ENCODE assay signal across 11 cellular contexts in the genomic region with DNA sequence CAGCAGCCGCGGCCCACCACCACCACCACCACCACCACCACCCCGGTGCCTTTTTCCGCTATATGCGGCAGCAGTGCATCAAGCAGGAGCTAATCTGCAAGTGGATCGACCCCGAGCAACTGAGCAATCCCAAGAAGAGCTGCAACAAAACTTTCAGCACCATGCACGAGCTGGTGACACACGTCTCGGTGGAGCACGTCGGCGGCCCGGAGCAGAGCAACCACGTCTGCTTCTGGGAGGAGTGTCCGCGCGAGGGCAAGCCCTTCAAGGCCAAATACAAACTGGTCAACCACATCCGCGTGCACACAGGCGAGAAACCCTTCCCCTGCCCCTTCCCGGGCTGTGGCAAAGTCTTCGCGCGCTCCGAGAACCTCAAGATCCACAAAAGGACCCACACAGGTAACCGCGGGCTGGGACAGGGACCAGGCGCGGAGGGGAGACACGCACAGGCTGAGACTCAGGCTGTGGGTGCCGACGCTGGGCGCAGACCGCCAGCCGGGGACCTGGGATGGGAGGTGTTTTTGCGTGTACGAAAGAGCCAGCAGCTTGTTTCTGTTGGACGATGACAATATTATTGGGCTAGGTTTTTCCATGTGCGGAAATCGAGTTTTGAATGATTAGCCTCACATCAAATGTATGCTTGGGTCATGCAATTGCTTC. TPM values are rescaled to one million over a fixed set of nuclear protein-coding genes. Genes with fewer than 3 reads are reported as not detected.
DNase-seq lines count a peak whose midpoint lies in the region; FAIRE-seq and TF ChIP-seq lines count a peak whose summit lies in the region.
"Had no signal": no experiment of that assay in that cellular context is flagged by ENCODE, and none has a peak within 500 bp of the region (broad histone marks: within the 10 kb centered on the region; RNA-seq: fewer than 3 reads in every experiment).

No MANE protein-coding gene starts in this region.

- peaks cover 75% of the 10 kb centered on the region for H3K27me3 Mint-ChIP-seq in neural crest cell (ENCODE audit: low read depth)

- peaks cover 12% of the 10 kb centered on the region for H3K36me3 Mint-ChIP-seq in neural crest cell (ENCODE audit: low read depth)

- no peak overlapping the region for H3K27ac Mint-ChIP-seq in neural crest cell (ENCODE audit: unreplicated experiment)

- no peak overlapping the region for H3K27ac ChIP-seq in breast epithelium
- H3K27ac ChIP-seq: foreskin keratinocyte had no signal

- no peak for TF ChIP-seq POLR2A in breast epithelium (IDR thresholded peaks at IDR 0.05)

- peak overlapping the region; percentile 83 for H3K9ac ChIP-seq in NT2/D1 (ENCODE audit: insufficient read length, low read depth)

- H3K4me3 Mint-ChIP-seq in neural crest cell, result peak overlapping the region; percentile 93

- TF ChIP-seq CTCF in breast epithelium (IDR thresholded peaks at IDR 0.05) (no peak), neural crest cell (conservative IDR thresholded peaks at IDR 0.05) (no peak)

- H3K4me1 ChIP-seq in NT2/D1 (ENCODE audit: insufficient read depth, insufficient read length) (peaks cover 3% of the 10 kb centered on the region), breast epithelium (peaks cover 0 to 12% of the 10 kb centered on the region in 2 donors)
- H3K4me1 ChIP-seq: foreskin keratinocyte had no signal

- no peak for FAIRE-seq in frontal cortex (lab: Jason Lieb, UNC)

- H3K9me3 ChIP-seq in NT2/D1 (ENCODE audit: insufficient read depth, low read length) (no peaks in the 10 kb centered on the region), breast epithelium (no peaks in the 10 kb centered on the region)

- no peaks in the 10 kb centered on the region for H3K36me3 ChIP-seq in NT2/D1 (ENCODE audit: insufficient read depth, insufficient read length, low read length)
- no peaks in the 10 kb centered on the region for H3K36me3 ChIP-seq in breast epithelium

- intact Hi-C loops in breast epithelium (cut with DNase I; ENCODE audit: low total_unique reads), result no loop called here

- peak; percentile 57 for DNase-seq in NCI-H1092 treated with DMSO at 0.1 percent for 48 hours (lab: John Stamatoyannopoulos, UW)
- no peak for DNase-seq in NCI-H1092 (lab: John Stamatoyannopoulos, UW)
- no peak for DNase-seq in NT2/D1 (ENCODE audit: low read depth, low spot score)
- DNase-seq in breast epithelium (ENCODE audit: low spot score in 2 of 2), result no peak
- no peak for DNase-seq in neural crest cell (ENCODE audit: low read depth, low spot score)
- DNase-seq in frontal cortex (ENCODE audit: low spot score in 2 of 2), result no peak
- DNase-seq in activated gamma-delta T cell (lab: John Stamatoyannopoulos, UW), result no peak
- no peak for DNase-seq in kidney tubule cell (ENCODE audit: low spot score)
- DNase-seq: activated gamma-delta T cell treated with Interleukin-2 at 50 U/mL for 16 hours, foreskin keratinocyte, IMR-90 had no signal

- H3K4me3 ChIP-seq in NT2/D1 (ENCODE audit: insufficient read length, low read depth) (peak overlapping the region; percentile 79), breast epithelium (peak overlapping the region in 2 of 3 donors; percentile 35 to 77)

- peaks cover 52% of the 10 kb centered on the region for H3K4me1 Mint-ChIP-seq in neural crest cell

- peaks cover 55% of the 10 kb centered on the region for H3K27me3 ChIP-seq in NT2/D1 (ENCODE audit: insufficient read depth, insufficient read length)
- peaks cover 24 to 98% of the 10 kb centered on the region in 2 donors for H3K27me3 ChIP-seq in breast epithelium

- no peaks in the 10 kb centered on the region for H3K9me3 Mint-ChIP-seq in neural crest cell

RNA-seq across cellular contexts. Expression of a gene that starts 1.3 kb away (rescaled TPM):
- under 1 TPM in 1 of 3 donors, not detected in 2; 0.15 TPM for total RNA-seq in breast epithelium
- 48.6 and 55.3 TPM in 2 replicates for total RNA-seq in neural crest cell
- total RNA-seq in frontal cortex, result 2.4 TPM
- total RNA-seq: foreskin keratinocyte, IMR-90 had no signal

RNA-seq across cellular contexts. Expression of a gene that starts 11.3 kb away (rescaled TPM):
- total RNA-seq in breast epithelium (not detected), neural crest cell (6.3 and 6.7 TPM in 2 replicates), frontal cortex (1.6 TPM)
- total RNA-seq: foreskin keratinocyte, IMR-90 had no signal

Comparison
In these comparisons a context has a peak if more than half of its experiments do, and no peak if none do; other contexts are left out.
1. RNA of a gene that starts 1.3 kb away (total RNA-seq): 48.6 to 55.3 TPM in neural crest cell; 2.4 TPM in frontal cortex (single experiment) and 0.15 TPM in breast epithelium; every median in the first group is over 10 times any median in the second.